In the genomic region with DNA sequence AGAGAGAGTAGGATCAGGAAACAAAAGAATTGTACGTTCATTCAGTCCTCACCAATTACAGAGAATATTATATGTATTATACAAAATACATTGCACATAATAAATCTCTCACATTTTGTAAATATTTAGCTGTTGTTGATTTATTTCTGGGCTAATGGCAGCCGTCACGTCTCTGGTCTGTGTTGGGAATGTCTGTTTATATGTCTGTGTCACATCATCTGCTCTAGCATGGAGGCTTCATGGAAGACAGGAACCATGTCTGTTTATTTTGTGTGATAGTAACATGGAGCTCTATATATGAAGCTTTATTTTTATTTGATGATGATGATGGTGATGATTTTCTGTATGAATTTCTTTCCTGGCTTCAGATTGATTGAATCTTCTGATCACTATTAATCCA, we compare ENCODE assay signal across 29 cellular contexts.
"Had no signal": no experiment of that assay in that cellular context is flagged by ENCODE, and none has a peak within 500 bp of the region (broad histone marks: within the 10 kb centered on the region; RNA-seq: fewer than 3 reads in every experiment).

No MANE protein-coding gene starts in this region.

- H3K4me3 ChIP-seq: ascending aorta, breast epithelium, cardiac muscle cell, colonic mucosa had no signal

- H3K36me3 ChIP-seq: ascending aorta, breast epithelium, cardiac muscle cell, colonic mucosa had no signal

- H3K27me3 ChIP-seq: ascending aorta, breast epithelium, cardiac muscle cell, colonic mucosa had no signal

- FAIRE-seq: endometrium, endothelial cell of umbilical vein, frontal cortex had no signal

- ATAC-seq: activated naive CD4-positive, alpha-beta T cell treated with anti-CD3 and anti-CD28 coated beads, Interleukin-2, amount 50 U/mL, for 72 hours; activated T-cell treated with anti-CD3 and anti-CD28 coated beads, Interleukin-2, amount 50 U/mL, for 72 hours; esophagus mucosa; WTC11 had no signal

- H3K4me1 ChIP-seq: ascending aorta, breast epithelium had no signal

- DNase-seq: activated CD4-positive, alpha-beta memory T cell treated with anti-CD3 and anti-CD28 coated beads, Interleukin-2, amount 10 ng/mL, durations not matched to agents 7 days and 5 days; activated CD4-positive, alpha-beta T cell treated with anti-CD3 and anti-CD28 coated beads for 1 hour; activated CD4-positive, alpha-beta T cell treated with anti-CD3 and anti-CD28 coated beads for 4 hours; activated CD4-positive, alpha-beta T cell treated with anti-CD3 and anti-CD28 coated beads, Interleukin-2, amount 10 ng/mL, durations not matched to agents 7 days and 5 days; activated CD4-positive, alpha-beta T cell treated with anti-CD3 and anti-CD28 coated beads, Interleukin-2, amount 50 U/mL, for 4 hours; activated CD8-positive, alpha-beta memory T cell treated with anti-CD3 and anti-CD28 coated beads, Interleukin-2, amount 50 U/mL, for 48 hours; activated gamma-delta T cell; activated naive CD4-positive, alpha-beta T cell; activated naive CD4-positive, alpha-beta T cell treated with anti-CD3 and anti-CD28 coated beads, Interleukin-2, amount 10 ng/mL, durations not matched to agents 7 days and 5 days; activated naive CD8-positive, alpha-beta T cell treated with anti-CD3 and anti-CD28 coated beads, Interleukin-2, amount 10 ng/mL, durations not matched to agents 7 days and 5 days; activated T-cell treated with anti-CD3 and anti-CD28 coated beads for 4 hours; activated T-cell treated with anti-CD3 and anti-CD28 coated beads, Interleukin-2, amount 50 U/mL, for 24 hours; activated T-cell treated with anti-CD3 and anti-CD28 coated beads, Interleukin-2, amount 50 U/mL, for 72 hours; central memory CD4-positive, alpha-beta T cell; cerebellar nuclear complex; colonic mucosa; effector CD8-positive, alpha-beta T cell; foreskin fibroblast; T-helper 2 cell had no signal

- H3K27ac ChIP-seq: ascending aorta, breast epithelium, cardiac muscle cell, colonic mucosa, VCaP had no signal

- H3K9me3 ChIP-seq: ascending aorta, breast epithelium, colonic mucosa had no signal
